ENCODE assay signal across 8 cellular contexts in genomic region chr16:30369938-30370443, GRCh38. TPM values are rescaled to one million over a fixed set of nuclear protein-coding genes. Genes with fewer than 3 reads are reported as not detected.
A peak's percentile ranks its signal among the peaks of the same experiment; 100 is the strongest.
DNase-seq lines count a peak whose midpoint lies in the region; ATAC-seq, FAIRE-seq and TF ChIP-seq lines count a peak whose summit lies in the region.

No MANE protein-coding gene starts in this region.

- peak overlapping the region; percentile 53 for H3K9ac ChIP-seq in endothelial cell of umbilical vein (replicated peaks; ENCODE audit: extremely low read depth, insufficient read depth, low read length)

- peaks cover 48% of the 10 kb centered on the region for H3K79me2 ChIP-seq in endothelial cell of umbilical vein (ENCODE audit: control insufficient read depth, insufficient read depth, low read length)

- peak overlapping the region; percentile 86 for H3K4me3 ChIP-seq in AG09309 (ENCODE audit: control insufficient read depth, low read depth, low read length)
- H3K4me3 ChIP-seq in MG63 = peak overlapping the region; percentile 80
- peak overlapping the region; percentile 49 to 83 (median 70) for H3K4me3 ChIP-seq in endothelial cell of umbilical vein (replicated peaks in 1 of 3; ENCODE audit: insufficient read depth in 1 of 3, low read depth in 1 of 3, low read length in 3 of 3)
- peak overlapping the region; percentile 68 to 83 for H3K4me3 ChIP-seq in prostate gland

- POLR2A ChIA-PET in endothelial cell of umbilical vein (lab: Charles Lee) = interaction anchor here (0.9 to 1.5 kb wide), 3 partner anchors 16 to 39 kb away, joined by 3 to 7 read pairs (median 6); partner anchors contain the start of gene ZNF48

- CTCF ChIA-PET in endothelial cell of umbilical vein (lab: Charles Lee) = interaction anchor here (1.0 to 3.1 kb wide), 6 partner anchors 25 to 246 kb away, joined by 3 to 12 read pairs (median 8); partner anchors contain the start of genes DCTPP1, ZNF48 and ZNF688

- peaks cover 24% of the 10 kb centered on the region for H3K4me1 ChIP-seq in endothelial cell of umbilical vein (ENCODE audit: control insufficient read depth, extremely low read depth, insufficient read depth, low read length)
- H3K4me1 ChIP-seq in prostate gland (replicated peaks) = peaks cover 19% of the 10 kb centered on the region

- H4K20me1 ChIP-seq in endothelial cell of umbilical vein (replicated peaks; ENCODE audit: control insufficient read depth, extremely low read depth, insufficient read depth, low read length) = no peaks in the 10 kb centered on the region

- H2AFZ ChIP-seq in endothelial cell of umbilical vein (ENCODE audit: low read depth, low read length) = no peak overlapping the region

- BruUV-seq in endothelial cell of umbilical vein (replicated peaks; lab: Mats Ljungman, UMichigan) = no TSS peak

- dilution Hi-C loops in endothelial cell of umbilical vein (cut with MboI; ENCODE audit: extremely low pct_ligation_motif_present, low sequenced_read_pairs) = no loop called here

- no peaks in the 10 kb centered on the region for H3K9me1 ChIP-seq in endothelial cell of umbilical vein (replicated peaks; ENCODE audit: control insufficient read depth, extremely low read depth, insufficient read depth, low read length)

- peak overlapping the region; percentile 37 for H3K27ac ChIP-seq in endothelial cell of umbilical vein (ENCODE audit: insufficient read depth, low read depth, low read length)
- peak overlapping the region; percentile 74 to 85 for H3K27ac ChIP-seq in prostate gland

- H3K4me2 ChIP-seq in endothelial cell of umbilical vein (ENCODE audit: insufficient read depth, low read length) = no peak overlapping the region

- DNase-seq in AG09309 (ENCODE audit: low read depth) = no peak
- no peak for DNase-seq in MG63
- no peak for DNase-seq in endothelial cell of umbilical vein (ENCODE audit: low read depth, low spot score)
- no peak for DNase-seq in prostate gland (ENCODE audit: low spot score)
- DNase-seq in DMS79 treated with DMSO at 0.1 percent for 48 hours (lab: John Stamatoyannopoulos, UW) = no peak
- no peak for DNase-seq in dedifferentiated amniotic fluid mesenchymal stem cell (ENCODE audit: extremely low spot score)
- no peak for DNase-seq in NCI-H2081 (lab: John Stamatoyannopoulos, UW)

- peaks cover 34% of the 10 kb centered on the region for H3K36me3 ChIP-seq in MG63
- H3K36me3 ChIP-seq in endothelial cell of umbilical vein (ENCODE audit: control insufficient read depth in 2 of 2, extremely low read depth in 1 of 2, insufficient read depth in 2 of 2, low read length in 2 of 2) = peaks cover 4% of the 10 kb centered on the region in 2 experiments
- no peaks in the 10 kb centered on the region for H3K36me3 ChIP-seq in prostate gland

- 2% methylated on average over 40 of the region's 73 CpGs for WGBS in prostate gland

- TF ChIP-seq POLR2A in endothelial cell of umbilical vein (IDR thresholded peaks at IDR 0.05; ENCODE audit: low read depth, low read length) (peak; percentile 40), prostate gland (IDR thresholded peaks at IDR 0.05) (no peak)

- ATAC-seq in GM19397 (IDR thresholded peaks at IDR 0.05; ENCODE audit: unreplicated experiment) = peak; percentile 20

- intact Hi-C loops in endothelial cell of umbilical vein (cut with micrococcal nuclease) (loop anchor here (1.0 to 2.0 kb wide), 6 partner anchors 8 to 289 kb away; partner anchors contain the start of genes FBRS and PRR14), prostate gland (cut with DNase I) (loop anchor here (10.0 kb wide), 1 partner anchor 275 kb away; the partner anchor contains the start of genes TBX6 and YPEL3)

- H3K9me3 ChIP-seq in MG63 (no peaks in the 10 kb centered on the region), endothelial cell of umbilical vein (replicated peaks; ENCODE audit: control insufficient read depth, insufficient read depth, low read length) (no peaks in the 10 kb centered on the region), prostate gland (no peaks in the 10 kb centered on the region)

- FAIRE-seq in endothelial cell of umbilical vein (lab: Jason Lieb, UNC) = no peak

- TF ChIP-seq CTCF in AG09309 (IDR thresholded peaks at IDR 0.05; ENCODE audit: control insufficient read depth, insufficient read depth, low read depth, low read length, missing control alignments) (no peak), endothelial cell of umbilical vein (IDR thresholded peaks at IDR 0.05; ENCODE audit: extremely low read depth in 1 of 2, insufficient read depth in 1 of 2, low read depth in 1 of 2, low read length in 2 of 2) (peak in 1 of 2 donors; percentile 12), prostate gland (IDR thresholded peaks at IDR 0.05) (peak in 1 of 4 experiments; percentile 3)

- H3K27me3 ChIP-seq in MG63 = no peaks in the 10 kb centered on the region
- no peaks in the 10 kb centered on the region for H3K27me3 ChIP-seq in endothelial cell of umbilical vein (ENCODE audit: control insufficient read depth in 2 of 2, insufficient read depth in 2 of 2, low read length in 2 of 2)
- H3K27me3 ChIP-seq in prostate gland (replicated peaks; ENCODE audit: insufficient read depth) = no peaks in the 10 kb centered on the region

TF ChIP-seq in endothelial cell of umbilical vein, 7 proteins besides CTCF, POLR2A, EP300 and RAD21:
- TF ChIP-seq POLR2AphosphoS5 (IDR thresholded peaks at IDR 0.05; ENCODE audit: insufficient read depth, low read depth, low read length) (peak; percentile 68), FOS (IDR thresholded peaks at IDR 0.05; ENCODE audit: borderline replicate concordance, insufficient read depth, low read length) (no peak)
TF ChIP-seq in endothelial cell of umbilical vein: peak in this region for 1.

RNA-seq across cellular contexts. Expression of gene TBC1D10B, which starts 0.3 kb away (rescaled TPM):
- total RNA-seq in MG63 (2014; rRNA removed; shearing (Covaris generic); ENCODE audit: low replicate concordance) = 40.3 and 60.6 TPM in 2 replicates
- total RNA-seq in endothelial cell of umbilical vein (57.4 and 63.0 TPM in 2 replicates), prostate gland (10 to 100 TPM; 40.3 to 59.4 TPM)
- polyA plus RNA-seq in endothelial cell of umbilical vein = 37.0 and 37.1 TPM in 2 replicates
- polyA plus RNA-seq in endothelial cell of umbilical vein (2011; cell fraction: cytosol; rRNA removed) = 20.6 and 29.2 TPM in 2 replicates
- 37.8 and 42.1 TPM in 2 replicates for polyA plus RNA-seq in endothelial cell of umbilical vein (2011; cell fraction: nucleus; rRNA removed)
- polyA plus RNA-seq in endothelial cell of umbilical vein (2012) = 34.0 and 36.5 TPM in 2 replicates
- 29.9 and 35.0 TPM in 2 replicates for polyA minus RNA-seq in endothelial cell of umbilical vein
- polyA minus RNA-seq in endothelial cell of umbilical vein (2011; cell fraction: cytosol; rRNA and poly(A)+ RNA removed) = 23.9 TPM
- 17.0 and 20.7 TPM in 2 replicates for polyA minus RNA-seq in endothelial cell of umbilical vein (2011; cell fraction: nucleus; rRNA and poly(A)+ RNA removed)

RNA-seq across cellular contexts. Expression of gene MYL11, which starts 4.6 kb away (rescaled TPM):
- not detected in 2 replicates for total RNA-seq in MG63 (2014; rRNA removed; shearing (Covaris generic); ENCODE audit: low replicate concordance)
- 1.3 TPM in 1 of 2 replicates, not detected in the other for total RNA-seq in endothelial cell of umbilical vein
- polyA plus RNA-seq in endothelial cell of umbilical vein = not detected in 2 replicates
- polyA plus RNA-seq in endothelial cell of umbilical vein (2011; cell fraction: cytosol; rRNA removed) = not detected in 2 replicates
- not detected in 2 replicates for polyA plus RNA-seq in endothelial cell of umbilical vein (2011; cell fraction: nucleus; rRNA removed)
- polyA plus RNA-seq in endothelial cell of umbilical vein (2012) = not detected in 2 replicates
- polyA minus RNA-seq in endothelial cell of umbilical vein = not detected in 2 replicates
- polyA minus RNA-seq in endothelial cell of umbilical vein (2011; cell fraction: cytosol; rRNA and poly(A)+ RNA removed) = not detected
- not detected in 2 replicates for polyA minus RNA-seq in endothelial cell of umbilical vein (2011; cell fraction: nucleus; rRNA and poly(A)+ RNA removed)
- 10 to 100 TPM in 1 of 2 donors, 1 to 10 TPM in 1; 3.5 to 23.5 TPM for total RNA-seq in prostate gland

RNA-seq across cellular contexts. Expression of gene SEPTIN1, which starts 12.4 kb away (rescaled TPM):
- not detected in 2 replicates for total RNA-seq in MG63 (2014; rRNA removed; shearing (Covaris generic); ENCODE audit: low replicate concordance)
- 0.75 and 1.2 TPM in 2 replicates for total RNA-seq in endothelial cell of umbilical vein
- 0.06 and 0.07 TPM in 2 replicates for polyA plus RNA-seq in endothelial cell of umbilical vein
- polyA plus RNA-seq in endothelial cell of umbilical vein (2011; cell fraction: cytosol; rRNA removed) = 0.08 and 0.12 TPM in 2 replicates
- 0.24 and 0.64 TPM in 2 replicates for polyA plus RNA-seq in endothelial cell of umbilical vein (2011; cell fraction: nucleus; rRNA removed)
- 0.50 and 0.55 TPM in 2 replicates for polyA plus RNA-seq in endothelial cell of umbilical vein (2012)
- polyA minus RNA-seq in endothelial cell of umbilical vein = 0.19 and 0.39 TPM in 2 replicates
- polyA minus RNA-seq in endothelial cell of umbilical vein (2011; cell fraction: cytosol; rRNA and poly(A)+ RNA removed) = not detected
- 0.77 TPM in 1 of 2 replicates, not detected in the other for polyA minus RNA-seq in endothelial cell of umbilical vein (2011; cell fraction: nucleus; rRNA and poly(A)+ RNA removed)
- total RNA-seq in prostate gland = 1 to 10 TPM; 3.0 to 4.2 TPM

RNA-seq across cellular contexts. Expression of gene CD2BP2, which starts 14.9 kb away (rescaled TPM):
- 43.8 and 70.0 TPM in 2 replicates for total RNA-seq in MG63 (2014; rRNA removed; shearing (Covaris generic); ENCODE audit: low replicate concordance)
- total RNA-seq in endothelial cell of umbilical vein = 75.7 and 76.4 TPM in 2 replicates
- polyA plus RNA-seq in endothelial cell of umbilical vein = 35.3 and 47.2 TPM in 2 replicates
- polyA plus RNA-seq in endothelial cell of umbilical vein (2011; cell fraction: cytosol; rRNA removed) = 48.0 and 56.1 TPM in 2 replicates
- 130 and 138 TPM in 2 replicates for polyA plus RNA-seq in endothelial cell of umbilical vein (2011; cell fraction: nucleus; rRNA removed)
- polyA plus RNA-seq in endothelial cell of umbilical vein (2012) = 52.5 and 59.5 TPM in 2 replicates
- polyA minus RNA-seq in endothelial cell of umbilical vein = 33.7 and 38.6 TPM in 2 replicates
- 11.7 TPM for polyA minus RNA-seq in endothelial cell of umbilical vein (2011; cell fraction: cytosol; rRNA and poly(A)+ RNA removed)
- polyA minus RNA-seq in endothelial cell of umbilical vein (2011; cell fraction: nucleus; rRNA and poly(A)+ RNA removed) = 24.5 and 26.9 TPM in 2 replicates
- total RNA-seq in prostate gland = 10 to 100 TPM; 32.9 to 46.4 TPM

RNA-seq across cellular contexts. Expression of gene ZNF48, which starts 25.2 kb away (rescaled TPM):
- total RNA-seq in MG63 (2014; rRNA removed; shearing (Covaris generic); ENCODE audit: low replicate concordance) = 17.2 and 19.8 TPM in 2 replicates
- total RNA-seq in endothelial cell of umbilical vein = 15.1 and 15.3 TPM in 2 replicates
- polyA plus RNA-seq in endothelial cell of umbilical vein = 16.1 TPM in 2 replicates
- 9.7 and 11.3 TPM in 2 replicates for polyA plus RNA-seq in endothelial cell of umbilical vein (2011; cell fraction: cytosol; rRNA removed)
- 11.7 and 11.8 TPM in 2 replicates for polyA plus RNA-seq in endothelial cell of umbilical vein (2011; cell fraction: nucleus; rRNA removed)
- 9.6 and 13.4 TPM in 2 replicates for polyA plus RNA-seq in endothelial cell of umbilical vein (2012)
- polyA minus RNA-seq in endothelial cell of umbilical vein = 12.2 and 17.4 TPM in 2 replicates
- polyA minus RNA-seq in endothelial cell of umbilical vein (2011; cell fraction: cytosol; rRNA and poly(A)+ RNA removed) = 6.8 TPM
- 6.3 and 11.1 TPM in 2 replicates for polyA minus RNA-seq in endothelial cell of umbilical vein (2011; cell fraction: nucleus; rRNA and poly(A)+ RNA removed)
- 10 to 100 TPM; 11.9 to 12.2 TPM for total RNA-seq in prostate gland
